26 cellular contexts compared by ENCODE assay signal in genomic region chr6:36276581-36277536, GRCh38. TPM values are rescaled to one million over a fixed set of nuclear protein-coding genes. Genes with fewer than 3 reads are reported as not detected.
"Had no signal": no experiment of that assay in that cellular context is flagged by ENCODE, and none has a peak within 500 bp of the region (broad histone marks: within the 10 kb centered on the region; RNA-seq: fewer than 3 reads in every experiment).

No MANE protein-coding gene starts in this region.

- DNase-seq: erythroblast; foreskin melanocyte; head of caudate nucleus; kidney; left cardiac atrium; left ventricle myocardium superior; naive thymus-derived CD8-positive, alpha-beta T cell; psoas muscle; retina; stimulated activated CD4-positive, alpha-beta T cell treated with anti-CD3 and anti-CD28 coated beads, Interleukin-2, amount 100 ng/mL, for 24 hours; stimulated activated CD4-positive, alpha-beta T cell treated with anti-CD3 and anti-CD28 coated beads, Interleukin-4, amount 100 ng/mL, for 4 hours; stimulated activated naive B cell treated with anti-CD40 and anti-IgM and Interleukin-4, amounts not matched to agents 10 μg/mL and 1 μg/mL and 100 μg/mL, for 72 hours; stimulated activated naive CD8-positive, alpha-beta T cell treated with anti-CD3 and anti-CD28 coated beads, Interleukin-15, amount 100 ng/mL, for 72 hours; trophoblast cell had no signal

- H3K4me1 ChIP-seq: psoas muscle had no signal

- H3K36me3 ChIP-seq: neutrophil had no signal

- H3K36me3 Mint-ChIP-seq: naive thymus-derived CD8-positive, alpha-beta T cell; stimulated activated naive B cell treated with anti-CD40 and anti-IgM and Interleukin-4, amounts not matched to agents 10 μg/mL and 1 μg/mL and 100 μg/mL, for 72 hours had no signal

- H3K4me3 ChIP-seq: hepatocyte, lung, psoas muscle had no signal

- H3K79me2 ChIP-seq: hepatocyte had no signal

- H3K27ac ChIP-seq: hepatocyte, neutrophil, psoas muscle had no signal

- H3K27ac Mint-ChIP-seq: dendritic cell treated with granulocyte-macrophage colony-stimulating factor and Interleukin-4, amounts not matched to agents 40 ng/mL and 50 ng/mL, for 4 days; stimulated activated naive B cell treated with anti-CD40 and anti-IgM and Interleukin-4, amounts not matched to agents 10 μg/mL and 1 μg/mL and 100 μg/mL, for 72 hours; stimulated activated naive CD8-positive, alpha-beta T cell treated with anti-CD3 and anti-CD28 coated beads, Interleukin-15, amount 100 ng/mL, for 72 hours had no signal

- H2AFZ ChIP-seq: hepatocyte had no signal

- H3K9me3 ChIP-seq: neutrophil, psoas muscle had no signal

- H3K4me2 ChIP-seq: hepatocyte had no signal

- H3K27me3 ChIP-seq: hepatocyte, neutrophil had no signal

- H3K4me3 Mint-ChIP-seq: dendritic cell treated with granulocyte-macrophage colony-stimulating factor and Interleukin-4, amounts not matched to agents 40 ng/mL and 50 ng/mL, for 4 days; naive thymus-derived CD8-positive, alpha-beta T cell; stimulated activated naive B cell treated with anti-CD40 and anti-IgM and Interleukin-4, amounts not matched to agents 10 μg/mL and 1 μg/mL and 100 μg/mL, for 72 hours; stimulated activated naive CD8-positive, alpha-beta T cell treated with anti-CD3 and anti-CD28 coated beads, Interleukin-15, amount 100 ng/mL, for 72 hours had no signal

- H3K4me1 Mint-ChIP-seq: stimulated activated naive CD8-positive, alpha-beta T cell treated with anti-CD3 and anti-CD28 coated beads, Interleukin-15, amount 100 ng/mL, for 72 hours had no signal

- H3K9me3 Mint-ChIP-seq: dendritic cell treated with granulocyte-macrophage colony-stimulating factor and Interleukin-4, amounts not matched to agents 40 ng/mL and 50 ng/mL, for 4 days; naive thymus-derived CD8-positive, alpha-beta T cell; stimulated activated naive B cell treated with anti-CD40 and anti-IgM and Interleukin-4, amounts not matched to agents 10 μg/mL and 1 μg/mL and 100 μg/mL, for 72 hours; stimulated activated naive CD8-positive, alpha-beta T cell treated with anti-CD3 and anti-CD28 coated beads, Interleukin-15, amount 100 ng/mL, for 72 hours had no signal

- ATAC-seq: left cardiac atrium; left ventricle myocardium superior; naive thymus-derived CD8-positive, alpha-beta T cell; psoas muscle; sciatic nerve; stimulated activated naive B cell treated with anti-CD40 and anti-IgM and Interleukin-4, amounts not matched to agents 10 μg/mL and 1 μg/mL and 100 μg/mL, for 72 hours; stimulated activated naive CD8-positive, alpha-beta T cell treated with anti-CD3 and anti-CD28 coated beads, Interleukin-15, amount 100 ng/mL, for 72 hours had no signal

RNA-seq across cellular contexts. Expression of gene PNPLA1, which starts 7.0 kb away (rescaled TPM):
- total RNA-seq: left cardiac atrium; left ventricle myocardium superior; naive thymus-derived CD8-positive, alpha-beta T cell; psoas muscle; skeletal muscle tissue; subcutaneous adipose tissue; urinary bladder had no signal
- polyA plus RNA-seq: naive thymus-derived CD8-positive, alpha-beta T cell; neural cell had no signal

RNA-seq across cellular contexts. Expression of gene BNIP5, which starts 59.8 kb away (rescaled TPM):
- total RNA-seq: left cardiac atrium; left ventricle myocardium superior; mesenteric fat pad; mononuclear cell; naive thymus-derived CD8-positive, alpha-beta T cell; osteoblast; psoas muscle; sciatic nerve; skeletal muscle tissue; subcutaneous adipose tissue; urinary bladder had no signal
- polyA plus RNA-seq: naive thymus-derived CD8-positive, alpha-beta T cell; neural cell; urinary bladder had no signal
